1 cellular context compared by ENCODE assay signal in the genomic region with DNA sequence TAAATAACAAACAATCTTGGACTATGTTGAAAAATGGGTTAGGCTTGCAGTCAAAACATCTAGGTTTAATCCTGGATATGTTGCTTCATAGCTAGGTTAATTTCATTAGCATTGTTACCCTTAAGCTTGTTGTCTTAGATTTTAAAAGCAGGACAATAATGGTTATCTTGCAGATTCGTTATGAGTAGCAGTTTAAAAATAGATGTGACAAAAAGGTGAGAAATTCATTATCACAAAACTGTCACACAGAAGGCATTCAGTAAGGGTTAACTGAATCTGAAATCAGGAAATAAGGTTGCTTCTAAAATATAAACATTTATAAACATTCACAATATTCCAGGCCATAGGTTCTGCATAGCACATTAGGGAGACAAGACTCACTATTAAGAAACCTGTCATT.
A peak's percentile ranks its signal among the peaks of the same experiment; 100 is the strongest.
TF ChIP-seq lines count a peak whose summit lies in the region.

No MANE protein-coding gene starts in this region.

TF ChIP-seq in GM12878, 131 proteins besides CTCF, POLR2A, EP300 and RAD21 (continued from another document):
- TF ChIP-seq NFXL1 (IDR thresholded peaks at IDR 0.05; ENCODE audit: borderline replicate concordance) (no peak), DPF2 (IDR thresholded peaks at IDR 0.05) (0 out of 2 replicates have a peak, but pooled peaks have one; percentile 32), MEF2B (IDR thresholded peaks at IDR 0.05; ENCODE audit: partially characterized antibody, poor library complexity, severe bottlenecking) (peak; percentile 28)
